Comparison of ENCODE assay signal across 8 cellular contexts in the genomic region with DNA sequence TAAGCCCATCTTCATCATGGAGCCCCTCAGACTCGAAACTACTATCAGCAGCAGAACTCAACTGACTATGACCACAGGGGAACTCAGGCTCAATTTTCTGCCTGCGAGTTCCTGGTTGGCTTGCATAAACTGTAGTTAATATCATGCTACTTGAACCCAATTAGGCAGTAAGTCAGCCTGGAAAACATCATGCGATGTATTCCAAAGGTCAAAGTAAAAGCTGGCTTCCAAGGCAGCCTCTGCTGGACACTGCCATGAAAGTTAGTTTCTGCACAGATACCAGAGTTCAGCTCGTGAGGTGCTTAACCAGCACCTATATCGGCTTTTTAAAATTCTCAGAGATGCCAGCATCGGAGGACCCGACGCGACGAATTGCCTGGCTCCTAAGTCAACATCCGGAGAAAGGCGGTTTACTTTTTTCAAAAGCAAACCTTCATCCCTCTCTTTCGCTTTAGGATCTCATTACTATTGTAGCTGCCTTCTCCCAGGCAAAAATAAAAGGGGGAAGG. TPM values are rescaled to one million over a fixed set of nuclear protein-coding genes. Genes with fewer than 3 reads are reported as not detected.
DNase-seq lines count a peak whose midpoint lies in the region; ATAC-seq and TF ChIP-seq lines count a peak whose summit lies in the region.

No MANE protein-coding gene starts in this region.

- TSS peak; percentile 29 for BruUV-seq in PC-9 (replicated peaks; lab: Mats Ljungman, UMichigan)

- peak overlapping the region; percentile 93 for H3K4me3 Mint-ChIP-seq in endothelial cell (ENCODE audit: unreplicated experiment)
- H3K4me3 Mint-ChIP-seq in naive thymus-derived CD4-positive, alpha-beta T cell, result peak overlapping the region; percentile 90 to 100 (median 97)

- no peak for TF ChIP-seq CTCF in PC-9 (conservative IDR thresholded peaks at IDR 0.05)
- no peak for TF ChIP-seq CTCF in endothelial cell (IDR thresholded peaks at IDR 0.05; ENCODE audit: unreplicated experiment)

- peaks cover 40% of the 10 kb centered on the region for H4K20me1 ChIP-seq in PC-9 (ENCODE audit: insufficient read depth)

- CTCF ChIA-PET in PC-9 (lab: Charles Lee), result no interaction called here
- CTCF ChIA-PET in naive thymus-derived CD4-positive, alpha-beta T cell (lab: Charles Lee), result interaction anchor here (0.6 to 1.6 kb wide), 6 partner anchors 10 to 46 kb away, joined by 3 to 6 read pairs (median 4); no protein-coding TSS in a partner anchor

- intact Hi-C loops in PC-9 (cut with micrococcal nuclease; ENCODE audit: unreplicated experiment), result no loop called here
- intact Hi-C loops in naive thymus-derived CD4-positive, alpha-beta T cell (cut with micrococcal nuclease), result loop anchor here (1.0 to 10.0 kb wide), 8 partner anchors 22 to 1275 kb away; partner anchors contain the start of genes FEM1B (in 1 of the 2), KIF23 (in 1 of the 2) and MAP2K5 (in 1 of the 2)

- no peaks in the 10 kb centered on the region for H3K9me3 ChIP-seq in PC-9 (ENCODE audit: insufficient read depth, low read depth)
- no peaks in the 10 kb centered on the region for H3K9me3 ChIP-seq in naive thymus-derived CD4-positive, alpha-beta T cell (ENCODE audit: control insufficient read depth in 2 of 3, low read length in 3 of 3)

- no peaks in the 10 kb centered on the region for H3K9me3 Mint-ChIP-seq in endothelial cell (ENCODE audit: unreplicated experiment)
- peaks cover 0 to 4% (median 0%) of the 10 kb centered on the region in 11 donors for H3K9me3 Mint-ChIP-seq in naive thymus-derived CD4-positive, alpha-beta T cell

- H3K27me3 ChIP-seq in PC-9 (ENCODE audit: insufficient read depth, low read depth), result no peaks in the 10 kb centered on the region
- no peaks in the 10 kb centered on the region for H3K27me3 ChIP-seq in naive thymus-derived CD4-positive, alpha-beta T cell (ENCODE audit: control insufficient read depth in 2 of 2, insufficient read depth in 2 of 2, low read length in 2 of 2)

- H3K27ac ChIP-seq in PC-9, result peak overlapping the region; percentile 87
- peak overlapping the region; percentile 91 for H3K27ac ChIP-seq in naive thymus-derived CD4-positive, alpha-beta T cell (ENCODE audit: low read depth, low read length)

- peak overlapping the region; percentile 89 for H3K4me3 ChIP-seq in PC-9
- H3K4me3 ChIP-seq in naive thymus-derived CD4-positive, alpha-beta T cell (ENCODE audit: low read length), result peak overlapping the region; percentile 99

- H3K4me1 ChIP-seq in PC-9 (replicated peaks; ENCODE audit: insufficient read depth), result peaks cover 19% of the 10 kb centered on the region
- H3K4me1 ChIP-seq in naive thymus-derived CD4-positive, alpha-beta T cell (ENCODE audit: control insufficient read depth in 2 of 2, insufficient read depth in 2 of 2, low read length in 2 of 2), result peaks cover 19 to 26% of the 10 kb centered on the region in 2 donors

- H3K9me2 ChIP-seq in PC-9 (ENCODE audit: insufficient read depth), result no peaks in the 10 kb centered on the region

- peak overlapping the region; percentile 50; the same call in 1 of the 2 replicates for H2AFZ ChIP-seq in PC-9

- peak overlapping the region; percentile 93 for H3K27ac Mint-ChIP-seq in endothelial cell (ENCODE audit: unreplicated experiment)
- H3K27ac Mint-ChIP-seq in naive thymus-derived CD4-positive, alpha-beta T cell, result peak overlapping the region; percentile 92 to 99 (median 96)

- peaks cover 95% of the 10 kb centered on the region for H3K79me2 ChIP-seq in PC-9 (ENCODE audit: low read depth)

- H3K4me1 Mint-ChIP-seq in endothelial cell (ENCODE audit: unreplicated experiment), result peaks cover 51% of the 10 kb centered on the region
- H3K4me1 Mint-ChIP-seq in naive thymus-derived CD4-positive, alpha-beta T cell, result peaks cover 38 to 56% (median 54%) of the 10 kb centered on the region in 7 donors

- H3K4me2 ChIP-seq in PC-9, result peak overlapping the region; percentile 73

- H3K27me3 Mint-ChIP-seq in endothelial cell (ENCODE audit: unreplicated experiment), result peaks cover 16% of the 10 kb centered on the region
- H3K27me3 Mint-ChIP-seq in naive thymus-derived CD4-positive, alpha-beta T cell, result no peaks in the 10 kb centered on the region

- H3K36me3 Mint-ChIP-seq in endothelial cell (ENCODE audit: low read depth, unreplicated experiment), result peaks cover 7% of the 10 kb centered on the region
- H3K36me3 Mint-ChIP-seq in naive thymus-derived CD4-positive, alpha-beta T cell, result peaks cover 0 to 20% (median 4%) of the 10 kb centered on the region in 5 donors

- H3K36me3 ChIP-seq in PC-9 (ENCODE audit: low read depth), result no peaks in the 10 kb centered on the region; the same call in 1 of the 2 replicates
- peaks cover 0 to 29% (median 0%) of the 10 kb centered on the region in 3 experiments for H3K36me3 ChIP-seq in naive thymus-derived CD4-positive, alpha-beta T cell (ENCODE audit: control insufficient read depth in 2 of 3, insufficient read depth in 3 of 3, low read length in 3 of 3)

- H3F3A ChIP-seq in PC-9 (ENCODE audit: insufficient read depth, low read depth), result peaks cover 5% of the 10 kb centered on the region; the same call in 1 of the 2 replicates

- ATAC-seq in naive thymus-derived CD4-positive, alpha-beta T cell, result no peak

- DNase-seq in DMS53 (lab: John Stamatoyannopoulos, UW) (peak; percentile 64), DMS53 treated with DMSO at 0.1 percent for 48 hours (lab: John Stamatoyannopoulos, UW; ENCODE audit: unreplicated experiment) (no peak), PC-9 (peak in 1 of 2 experiments; percentile 38), endothelial cell (ENCODE audit: low spot score) (no peak), NCI-H146 treated with DMSO at 0.1 percent for 48 hours (lab: John Stamatoyannopoulos, UW; ENCODE audit: unreplicated experiment) (no peak), activated gamma-delta T cell (lab: John Stamatoyannopoulos, UW) (no peak), hippocampal formation (lab: John Stamatoyannopoulos, UW) (no peak)
- DNase-seq in naive thymus-derived CD4-positive, alpha-beta T cell, result no peak

- POLR2A ChIA-PET in PC-9 (lab: Charles Lee; ENCODE audit: unreplicated experiment), result no interaction called here
- POLR2A ChIA-PET in naive thymus-derived CD4-positive, alpha-beta T cell (lab: Charles Lee), result interaction anchor here (0.7 to 4.4 kb wide), 11 partner anchors 10 to 62 kb away, joined by 3 to 47 read pairs (median 5); no protein-coding TSS in a partner anchor

RNA-seq across cellular contexts. Expression of gene ANP32A, which starts 3.8 kb away (rescaled TPM):
- total RNA-seq in PC-9 (2021) (151 and 182 TPM in 2 replicates), endothelial cell (ENCODE audit: unreplicated experiment) (248 TPM)
- total RNA-seq in naive thymus-derived CD4-positive, alpha-beta T cell, result 100 to 1,000 TPM in 4 of 5 experiments, 10 to 100 TPM in 1; 86.1 to 229 (median 136) TPM
- 100 to 1,000 TPM in 1 of 2 donors, 10 to 100 TPM in 1; 89.6 to 111 TPM for polyA plus RNA-seq in naive thymus-derived CD4-positive, alpha-beta T cell
